8 cellular contexts compared by ENCODE assay signal in genomic region chr6:11277275-11278206, GRCh38. TPM values are rescaled to one million over a fixed set of nuclear protein-coding genes. Genes with fewer than 3 reads are reported as not detected.
DNase-seq lines count a peak whose midpoint lies in the region; ATAC-seq and TF ChIP-seq lines count a peak whose summit lies in the region.

No MANE protein-coding gene starts in this region.

- no peaks in the 10 kb centered on the region for H3K27me3 ChIP-seq in thyroid gland

- ATAC-seq in GM18858 (IDR thresholded peaks at IDR 0.05; ENCODE audit: unreplicated experiment): peak; percentile 40
- peak; percentile 52 for ATAC-seq in HG02973 (IDR thresholded peaks at IDR 0.05; ENCODE audit: unreplicated experiment)

- no peak for TF ChIP-seq POLR2A in thyroid gland (IDR thresholded peaks at IDR 0.05)

- no peak for TF ChIP-seq CTCF in AG09309 (IDR thresholded peaks at IDR 0.05; ENCODE audit: control insufficient read depth, insufficient read depth, low read depth, low read length, missing control alignments)
- TF ChIP-seq CTCF in thyroid gland (IDR thresholded peaks at IDR 0.05): no peak

- H3K36me3 ChIP-seq in thyroid gland: no peaks in the 10 kb centered on the region

- 73 to 76% methylated on average over 14 of the region's 14 CpGs for WGBS in thyroid gland, 2 donors

- DNase-seq in AG09309 (ENCODE audit: low read depth) (peak; percentile 73), iPS-NIHi11 (ENCODE audit: low spot score) (peak; percentile 81), thyroid gland (peak; percentile 25 to 32), pons (ENCODE audit: low spot score) (no peak), head of caudate nucleus (no peak)
- peak; percentile 37 to 45 for DNase-seq in activated CD4-positive, alpha-beta T cell treated with anti-CD3 and anti-CD28 coated beads, Interleukin-2, amount 50 U/mL, for 48 hours

- peaks cover 12 to 30% of the 10 kb centered on the region in 2 donors for H3K4me1 ChIP-seq in thyroid gland

- intact Hi-C loops in thyroid gland (cut with DNase I): no loop called here
- intact Hi-C loops in head of caudate nucleus (cut with DNase I): no loop called here

- H3K4me3 ChIP-seq in AG09309 (ENCODE audit: control insufficient read depth, low read depth, low read length) (no peak overlapping the region), thyroid gland (replicated peaks in 1 of 3) (no peak overlapping the region)

- H3K9me3 ChIP-seq in thyroid gland: no peaks in the 10 kb centered on the region

- H3K27ac ChIP-seq in thyroid gland: peak overlapping the region in 2 of 3 donors; percentile 29 to 41

RNA-seq across cellular contexts. Expression of gene NEDD9, which starts 45.1 kb away (rescaled TPM):
- total RNA-seq in thyroid gland: 10 to 100 TPM; 42.1 to 78.3 (median 61.7) TPM

Comparison
In these comparisons a context has a peak if more than half of its experiments do, and no peak if none do; other contexts are left out.
1. DNase-seq: peak in AG09309 (single experiment), activated CD4-positive, alpha-beta T cell treated with anti-CD3 and anti-CD28 coated beads, Interleukin-2, amount 50 U/mL, for 48 hours (2 of 2), iPS-NIHi11 (single experiment) and thyroid gland (2 of 2); none in pons (single experiment) and head of caudate nucleus (0 of 42).